ENCODE assay signal across 7 cellular contexts in genomic region chr9:34610434-34611206, GRCh38. TPM values are rescaled to one million over a fixed set of nuclear protein-coding genes. Genes with fewer than 3 reads are reported as not detected.
DNase-seq lines count a peak whose midpoint lies in the region; ATAC-seq and TF ChIP-seq lines count a peak whose summit lies in the region.

No MANE protein-coding gene starts in this region.

- H3K79me2 ChIP-seq in GM23338 (replicated peaks; ENCODE audit: insufficient read depth): no peaks in the 10 kb centered on the region
- 0 out of 2 replicates have a peak, but pooled peaks cover 8% of the 10 kb centered on the region for H3K79me2 ChIP-seq in PC-9 (ENCODE audit: low read depth)

- no peak for DNase-seq in GM23338 (ENCODE audit: low spot score)
- DNase-seq in PC-9: no peak
- no peak for DNase-seq in esophagus squamous epithelium (lab: John Stamatoyannopoulos, UW)
- no peak for DNase-seq in prostate gland (ENCODE audit: low spot score)
- DNase-seq in pons (ENCODE audit: low spot score): no peak
- DNase-seq in cerebellar nuclear complex (lab: John Stamatoyannopoulos, UW): no peak

- no TSS peak for BruUV-seq in PC-9 (replicated peaks; lab: Mats Ljungman, UMichigan)

- no peak overlapping the region for H3K27ac ChIP-seq in GM23338 (ENCODE audit: low read depth)
- H3K27ac ChIP-seq in PC-9: no peak overlapping the region
- H3K27ac ChIP-seq in esophagus squamous epithelium: peak overlapping the region in 2 of 4 donors; percentile 91 to 96
- peak overlapping the region; percentile 76 to 89 for H3K27ac ChIP-seq in prostate gland

- H3K27me3 ChIP-seq in GM23338 (ENCODE audit: insufficient read depth) (peaks cover 5% of the 10 kb centered on the region), PC-9 (ENCODE audit: insufficient read depth, low read depth) (no peaks in the 10 kb centered on the region), esophagus squamous epithelium (no peaks in the 10 kb centered on the region), prostate gland (replicated peaks; ENCODE audit: insufficient read depth) (no peaks in the 10 kb centered on the region)

- no peak for ATAC-seq in GM23338
- no peak for ATAC-seq in HG03457 (IDR thresholded peaks at IDR 0.05; ENCODE audit: unreplicated experiment)

- H3K36me3 Mint-ChIP-seq in GM23338 (ENCODE audit: low read depth): no peaks in the 10 kb centered on the region

- peak overlapping the region; percentile 93 for H3K4me3 Mint-ChIP-seq in GM23338

- CTCF ChIA-PET in PC-9 (lab: Charles Lee): no interaction called here

- peaks cover 17% of the 10 kb centered on the region for H3K27me3 Mint-ChIP-seq in GM23338 (ENCODE audit: insufficient read depth, low read depth, poor library complexity)

- POLR2A ChIA-PET in PC-9 (lab: Charles Lee; ENCODE audit: unreplicated experiment): no interaction called here

- H2AFZ ChIP-seq in GM23338 (no peak overlapping the region), PC-9 (no peak overlapping the region)

- H3K4me1 ChIP-seq in GM23338 (ENCODE audit: insufficient read depth): peaks cover 7% of the 10 kb centered on the region; the same call in 1 of the 2 replicates
- 0 out of 2 replicates have a peak, but pooled peaks cover 4% of the 10 kb centered on the region for H3K4me1 ChIP-seq in PC-9 (replicated peaks; ENCODE audit: insufficient read depth)
- peaks cover 10 to 30% (median 23%) of the 10 kb centered on the region in 3 donors for H3K4me1 ChIP-seq in esophagus squamous epithelium
- peaks cover 4% of the 10 kb centered on the region for H3K4me1 ChIP-seq in prostate gland (replicated peaks)

- no peaks in the 10 kb centered on the region for H3K9me3 Mint-ChIP-seq in GM23338

- H3K4me3 ChIP-seq in GM23338 (peak overlapping the region; percentile 86), PC-9 (peak overlapping the region; percentile 86; the same call in 1 of the 2 replicates), esophagus squamous epithelium (peak overlapping the region; percentile 64 to 91 (median 79)), prostate gland (peak overlapping the region; percentile 69 to 70)

- no peak for TF ChIP-seq CTCF in GM23338 (conservative IDR thresholded peaks at IDR 0.05; ENCODE audit: low read depth in 2 of 2)
- no peak for TF ChIP-seq CTCF in PC-9 (conservative IDR thresholded peaks at IDR 0.05)
- no peak for TF ChIP-seq CTCF in esophagus squamous epithelium (IDR thresholded peaks at IDR 0.05)
- TF ChIP-seq CTCF in prostate gland (IDR thresholded peaks at IDR 0.05): no peak

- no peaks in the 10 kb centered on the region for H3K36me3 ChIP-seq in GM23338 (ENCODE audit: insufficient read depth)
- H3K36me3 ChIP-seq in PC-9 (ENCODE audit: low read depth): no peaks in the 10 kb centered on the region
- peaks cover 0 to 24% (median 0%) of the 10 kb centered on the region in 3 donors for H3K36me3 ChIP-seq in esophagus squamous epithelium
- no peaks in the 10 kb centered on the region for H3K36me3 ChIP-seq in prostate gland

- intact Hi-C loops in PC-9 (cut with micrococcal nuclease; ENCODE audit: unreplicated experiment): no loop called here
- intact Hi-C loops in esophagus squamous epithelium (cut with DNase I): no loop called here
- intact Hi-C loops in prostate gland (cut with DNase I): no loop called here

- no peaks in the 10 kb centered on the region for H3K9me2 ChIP-seq in GM23338 (ENCODE audit: insufficient read depth)
- no peaks in the 10 kb centered on the region for H3K9me2 ChIP-seq in PC-9 (ENCODE audit: insufficient read depth)

- peak overlapping the region; percentile 94; the same call in 1 of the 2 replicates for H3K27ac Mint-ChIP-seq in GM23338

- H3K9me3 ChIP-seq in PC-9 (ENCODE audit: insufficient read depth, low read depth): no peaks in the 10 kb centered on the region
- H3K9me3 ChIP-seq in esophagus squamous epithelium: no peaks in the 10 kb centered on the region
- H3K9me3 ChIP-seq in prostate gland: no peaks in the 10 kb centered on the region

- TF ChIP-seq POLR2A in esophagus squamous epithelium (IDR thresholded peaks at IDR 0.05) (no peak), prostate gland (IDR thresholded peaks at IDR 0.05) (no peak)

- H3K4me2 ChIP-seq in GM23338 (peak overlapping the region; percentile 94), PC-9 (peak overlapping the region; percentile 88)

- WGBS in esophagus squamous epithelium, 2 donors: 70 to 79% methylated on average over 8 of the region's 20 CpGs
- WGBS in prostate gland: 90% methylated on average over 19 of the region's 20 CpGs

- peaks cover 11% of the 10 kb centered on the region for H3K4me1 Mint-ChIP-seq in GM23338

- H3F3A ChIP-seq in GM23338 (replicated peaks; ENCODE audit: low read depth) (0 out of 2 replicates have a peak, but pooled peaks cover 3% of the 10 kb centered on the region), PC-9 (ENCODE audit: insufficient read depth, low read depth) (no peaks in the 10 kb centered on the region)

- no peaks in the 10 kb centered on the region for H4K20me1 ChIP-seq in GM23338 (replicated peaks; ENCODE audit: insufficient read depth)
- H4K20me1 ChIP-seq in PC-9 (ENCODE audit: insufficient read depth): no peaks in the 10 kb centered on the region

TF ChIP-seq in GM23338, 12 proteins besides CTCF, POLR2A, EP300 and RAD21 (continues in another document):
- no peak for TF ChIP-seq EZH2phosphoT487 (IDR thresholded peaks at IDR 0.05; ENCODE audit: unreplicated experiment)

RNA-seq across cellular contexts. Expression of gene RPP25L, which starts 1.3 kb away (rescaled TPM):
- 19.9 and 25.1 TPM in 2 replicates for total RNA-seq in GM23338 (2014; rRNA removed; shearing (Covaris generic))
- 16.4 and 18.5 TPM in 2 replicates for polyA plus RNA-seq in GM23338 (2016; fragmentation: Nextera tagmentation; extraction: Ambion mirVana)
- 15.6 and 19.4 TPM in 2 replicates for total RNA-seq in PC-9 (2021)
- 10 to 100 TPM; 25.1 to 37.4 (median 28.0) TPM for total RNA-seq in esophagus squamous epithelium
- 10 to 100 TPM; 52.1 to 53.2 TPM for total RNA-seq in prostate gland

RNA-seq across cellular contexts. Expression of gene DCTN3, which starts 9.7 kb away (rescaled TPM):
- total RNA-seq in GM23338 (2014; rRNA removed; shearing (Covaris generic)): 12.9 and 20.6 TPM in 2 replicates
- polyA plus RNA-seq in GM23338 (2016; fragmentation: Nextera tagmentation; extraction: Ambion mirVana): 17.9 and 23.2 TPM in 2 replicates
- total RNA-seq in PC-9 (2021) (47.5 and 57.5 TPM in 2 replicates), esophagus squamous epithelium (100 to 1,000 TPM in 2 of 4 donors, 10 to 100 TPM in 2; 67.1 to 136 (median 103) TPM), prostate gland (100 to 1,000 TPM in 1 of 2 donors, 10 to 100 TPM in 1; 73.8 to 112 TPM)

RNA-seq across cellular contexts. Expression of gene ARID3C, which starts 18.2 kb away (rescaled TPM):
- 0.49 TPM in 1 of 2 replicates, not detected in the other for total RNA-seq in GM23338 (2014; rRNA removed; shearing (Covaris generic))
- polyA plus RNA-seq in GM23338 (2016; fragmentation: Nextera tagmentation; extraction: Ambion mirVana): not detected in 2 replicates
- total RNA-seq in PC-9 (2021): not detected in 2 replicates
- not detected for total RNA-seq in esophagus squamous epithelium
- 1 to 10 TPM in 1 of 2 donors, not detected in 1; 1.1 TPM for total RNA-seq in prostate gland

RNA-seq across cellular contexts. Expression of gene CNTFR, which starts 21.1 kb away (rescaled TPM):
- 1.1 and 1.9 TPM in 2 replicates for total RNA-seq in GM23338 (2014; rRNA removed; shearing (Covaris generic))
- polyA plus RNA-seq in GM23338 (2016; fragmentation: Nextera tagmentation; extraction: Ambion mirVana): 0.59 and 0.73 TPM in 2 replicates
- not detected in 2 replicates for total RNA-seq in PC-9 (2021)
- 1 to 10 TPM in 1 of 4 donors, under 1 TPM in 2, not detected in 1; 0.29 to 4.6 (median 0.40) TPM for total RNA-seq in esophagus squamous epithelium
- 10 to 100 TPM in 1 of 2 donors, 1 to 10 TPM in 1; 2.7 to 13.3 TPM for total RNA-seq in prostate gland

RNA-seq across cellular contexts. Expression of gene SIGMAR1, which starts 27.0 kb away (rescaled TPM):
- 104 and 167 TPM in 2 replicates for total RNA-seq in GM23338 (2014; rRNA removed; shearing (Covaris generic))
- polyA plus RNA-seq in GM23338 (2016; fragmentation: Nextera tagmentation; extraction: Ambion mirVana): 76.4 and 82.3 TPM in 2 replicates
- 55.8 and 57.9 TPM in 2 replicates for total RNA-seq in PC-9 (2021)
- 100 to 1,000 TPM in 1 of 4 donors, 10 to 100 TPM in 3; 77.4 to 112 (median 88.7) TPM for total RNA-seq in esophagus squamous epithelium
- total RNA-seq in prostate gland: 100 to 1,000 TPM; 103 to 142 TPM

Comparison
In these comparisons a context has a peak if more than half of its experiments do, and no peak if none do; other contexts are left out.
1. H3K27ac ChIP-seq: peak in prostate gland (2 of 2); none in GM23338 (single experiment) and PC-9 (single experiment).
2. Peak in every context shown above with its lines, with median percentiles within 50 percentile points of each other: H3K4me3 ChIP-seq.